In the genomic region with DNA sequence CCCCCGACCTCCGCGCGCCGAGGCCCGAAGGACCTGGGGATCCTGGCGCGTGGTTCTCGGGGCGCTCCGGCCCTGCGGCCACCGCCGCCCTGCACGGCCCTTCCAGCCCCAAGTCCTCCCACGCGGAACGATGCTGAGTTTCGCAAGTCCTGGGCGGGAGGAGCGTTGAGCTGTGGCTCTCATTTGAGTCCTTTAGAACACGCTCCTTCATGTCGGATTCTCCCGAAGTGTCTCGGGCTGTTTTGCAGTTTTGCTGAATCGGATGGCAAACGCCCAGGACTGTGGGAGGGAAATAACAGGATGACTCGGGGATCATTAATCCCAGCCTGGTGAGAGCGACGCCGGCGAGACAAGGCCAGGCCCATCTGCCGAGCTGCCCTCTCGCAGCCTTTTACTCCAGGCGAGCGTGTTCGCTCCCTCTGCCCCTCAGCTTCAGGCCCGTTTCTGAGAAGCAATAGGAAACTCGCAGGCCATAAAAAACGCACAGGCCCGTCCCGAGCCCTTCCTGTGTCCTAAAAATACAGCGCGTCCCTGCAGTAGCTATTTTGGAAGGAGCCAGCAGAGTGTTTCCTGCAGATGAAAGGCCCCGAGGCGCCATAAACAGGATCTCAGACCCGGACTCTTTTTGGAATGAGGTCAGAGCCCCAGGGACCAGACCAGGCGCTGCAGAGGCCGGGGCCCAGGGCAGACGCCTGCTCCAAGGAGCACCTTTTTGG, we compare ENCODE assay signal across 11 cellular contexts.
A peak's percentile ranks its signal among the peaks of the same experiment; 100 is the strongest.
DNase-seq lines count a peak whose midpoint lies in the region; ATAC-seq and TF ChIP-seq lines count a peak whose summit lies in the region.
"Had no signal": no experiment of that assay in that cellular context is flagged by ENCODE, and none has a peak within 500 bp of the region (broad histone marks: within the 10 kb centered on the region; RNA-seq: fewer than 3 reads in every experiment).

No MANE protein-coding gene starts in this region.

- no peaks in the 10 kb centered on the region for H3K4me1 ChIP-seq in mucosa of rectum (ENCODE audit: control insufficient read depth in 2 of 2, insufficient read depth in 2 of 2, low read length in 2 of 2)
- peaks cover 0 to 8% (median 0%) of the 10 kb centered on the region in 4 donors for H3K4me1 ChIP-seq in tibial nerve

- H3K9ac ChIP-seq in mucosa of rectum (ENCODE audit: low read depth in 1 of 2, low read length in 2 of 2): no peak overlapping the region

- TF ChIP-seq CTCF in fibroblast of villous mesenchyme (IDR thresholded peaks at IDR 0.05; ENCODE audit: insufficient read depth, low read depth, low read length): no peak
- no peak for TF ChIP-seq CTCF in tibial nerve (IDR thresholded peaks at IDR 0.05)

- 59 to 61% methylated on average over 44 to 50 of the region's 50 CpGs for WGBS in tibial nerve, 2 donors

- H3K9me3 ChIP-seq in mucosa of rectum (ENCODE audit: control insufficient read depth in 2 of 2, low read length in 2 of 2) (no peaks in the 10 kb centered on the region), tibial nerve (peaks cover 0 to 7% (median 0%) of the 10 kb centered on the region in 4 donors)

- ATAC-seq in GM18868 (IDR thresholded peaks at IDR 0.05; ENCODE audit: unreplicated experiment) (no peak), HG02884 (IDR thresholded peaks at IDR 0.05; ENCODE audit: unreplicated experiment) (no peak)

- no peak for TF ChIP-seq POLR2A in tibial nerve (IDR thresholded peaks at IDR 0.05)

- no peaks in the 10 kb centered on the region for H3K27me3 ChIP-seq in mucosa of rectum (ENCODE audit: control insufficient read depth in 2 of 2, insufficient read depth in 2 of 2, low read length in 2 of 2)
- no peaks in the 10 kb centered on the region for H3K27me3 ChIP-seq in tibial nerve

- H3K36me3 ChIP-seq in mucosa of rectum (ENCODE audit: control insufficient read depth in 2 of 2, insufficient read depth in 2 of 2, low read length in 2 of 2) (no peaks in the 10 kb centered on the region), tibial nerve (no peaks in the 10 kb centered on the region)

- H3K4me3 ChIP-seq in fibroblast of villous mesenchyme (ENCODE audit: low read depth, low read length) (no peak overlapping the region), mucosa of rectum (ENCODE audit: low read length in 2 of 2) (no peak overlapping the region), tibial nerve (no peak overlapping the region)

- peak; percentile 29 to 33 for TF ChIP-seq EP300 in tibial nerve (IDR thresholded peaks at IDR 0.05)

- H3K27ac ChIP-seq in mucosa of rectum (ENCODE audit: low read depth in 2 of 2, low read length in 2 of 2) (peak overlapping the region; percentile 20 to 58), tibial nerve (peak overlapping the region in 2 of 4 donors; percentile 44 to 56)

- DNase-seq in activated CD4-positive, CD25-positive, alpha-beta regulatory T cell treated with anti-CD3 and anti-CD28 coated beads, Interleukin-2, amount 50 U/mL, for 72 hours: peak; percentile 22
- DNase-seq in activated CD4-positive, CD25-positive, alpha-beta regulatory T cell (lab: John Stamatoyannopoulos, UW): no peak
- DNase-seq in fibroblast of villous mesenchyme (ENCODE audit: low read depth): peak; percentile 48
- DNase-seq in tibial nerve (ENCODE audit: low spot score in 2 of 2): peak in 1 of 2 donors; percentile 36
- no peak for DNase-seq in HCEC 1CT
- DNase-seq: activated CD4-positive, alpha-beta T cell treated with anti-CD3 and anti-CD28 coated beads, Interleukin-2, amount 50 U/mL, for 48 hours; DMS53; stimulated activated CD4-positive, alpha-beta T cell treated with anti-CD3 and anti-CD28 coated beads, Interleukin-2, amount 100 ng/mL, for 24 hours had no signal

Comparison
In these comparisons a context has a peak if more than half of its experiments do, and no peak if none do; other contexts are left out.
1. DNase-seq: peak in activated CD4-positive, CD25-positive, alpha-beta regulatory T cell treated with anti-CD3 and anti-CD28 coated beads, Interleukin-2, amount 50 U/mL, for 72 hours (single experiment) and fibroblast of villous mesenchyme (single experiment); none in activated CD4-positive, CD25-positive, alpha-beta regulatory T cell (0 of 4) and HCEC 1CT (single experiment).